9 cellular contexts compared by ENCODE assay signal in the genomic region with DNA sequence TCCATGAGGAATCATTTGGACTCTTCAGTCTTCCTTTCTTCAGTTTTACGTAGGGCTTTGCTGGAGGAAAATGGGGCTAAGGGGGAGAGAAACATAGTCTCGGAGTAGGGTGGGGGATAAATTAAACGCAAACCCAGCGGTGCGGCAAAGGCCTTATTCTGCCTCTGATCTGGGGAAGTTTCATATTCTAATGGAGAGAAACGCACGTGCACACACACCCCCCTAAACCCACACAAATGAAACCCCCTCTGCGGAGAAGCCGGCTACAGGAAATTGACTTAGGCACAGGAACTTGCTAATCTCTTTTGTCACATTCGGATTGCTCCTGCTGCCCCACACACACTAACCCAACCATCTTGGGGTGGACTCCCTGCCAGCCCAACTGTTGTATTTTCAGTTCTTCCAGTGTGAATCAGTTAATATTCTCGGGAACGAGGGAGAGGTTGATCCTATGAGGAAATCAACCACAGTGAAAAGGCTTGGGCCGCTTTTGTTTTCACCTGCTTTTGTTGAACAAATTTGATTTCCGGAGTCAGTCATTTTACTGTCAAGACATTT. TPM values are rescaled to one million over a fixed set of nuclear protein-coding genes. Genes with fewer than 3 reads are reported as not detected.
DNase-seq lines count a peak whose midpoint lies in the region; ATAC-seq and TF ChIP-seq lines count a peak whose summit lies in the region.
"Had no signal": no experiment of that assay in that cellular context is flagged by ENCODE, and none has a peak within 500 bp of the region (broad histone marks: within the 10 kb centered on the region; RNA-seq: fewer than 3 reads in every experiment).

A gene with protein sequence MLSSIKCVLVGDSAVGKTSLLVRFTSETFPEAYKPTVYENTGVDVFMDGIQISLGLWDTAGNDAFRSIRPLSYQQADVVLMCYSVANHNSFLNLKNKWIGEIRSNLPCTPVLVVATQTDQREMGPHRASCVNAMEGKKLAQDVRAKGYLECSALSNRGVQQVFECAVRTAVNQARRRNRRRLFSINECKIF (plus strand): TSS at position 308 of the 558 bp plus-strand sequence. CDS start 46,356 bp downstream, outside the sequence.

- TF ChIP-seq EP300 in tibial nerve (IDR thresholded peaks at IDR 0.05) (no peak), SK-N-SH (IDR thresholded peaks at IDR 0.05; ENCODE audit: borderline replicate concordance in 1 of 2, low read depth in 1 of 2, low read length in 1 of 2) (no peak)

- H3K27me3 ChIP-seq in DND-41 (ENCODE audit: insufficient read depth, low read length, poor library complexity) (no peaks in the 10 kb centered on the region), right lobe of liver (no peaks in the 10 kb centered on the region), tibial nerve (no peaks in the 10 kb centered on the region), SK-N-SH (ENCODE audit: insufficient read depth) (no peaks in the 10 kb centered on the region)

- H2AFZ ChIP-seq in DND-41 (ENCODE audit: low read depth, low read length), result peak within 1 kb of the TSS; percentile 28; the same call in 1 of the 2 replicates
- no peak within 1 kb of the TSS for H2AFZ ChIP-seq in SK-N-SH (ENCODE audit: low read depth)

- peaks cover 30% of the 10 kb centered on the region for H3K36me3 ChIP-seq in DND-41 (ENCODE audit: insufficient read depth, low read length)
- H3K36me3 ChIP-seq in right lobe of liver, result no peaks in the 10 kb centered on the region
- no peaks in the 10 kb centered on the region for H3K36me3 ChIP-seq in tibial nerve
- H3K36me3 ChIP-seq in SK-N-SH (replicated peaks in 1 of 2; ENCODE audit: control insufficient read depth in 1 of 2, insufficient read depth in 2 of 2, low read length in 1 of 2), result no peaks in the 10 kb centered on the region

- no peaks in the 10 kb centered on the region for H3K9me3 ChIP-seq in DND-41 (ENCODE audit: insufficient read depth, low read length, severe bottlenecking)
- no peaks in the 10 kb centered on the region for H3K9me3 ChIP-seq in right lobe of liver
- no peaks in the 10 kb centered on the region for H3K9me3 ChIP-seq in tibial nerve
- no peaks in the 10 kb centered on the region; the same call in 1 of the 2 replicates for H3K9me3 ChIP-seq in SK-N-SH

- DNase-seq in DND-41 (peak; percentile 91), right lobe of liver (no peak), SKM-1 treated with dmso at 0.1 percent for 144 hours (lab: John Stamatoyannopoulos, UW; ENCODE audit: unreplicated experiment) (no peak), tibial nerve (ENCODE audit: low spot score in 2 of 2) (no peak), SK-N-SH (no peak)
- DNase-seq in activated CD8-positive, alpha-beta memory T cell treated with anti-CD3 and anti-CD28 coated beads for 4 hours (ENCODE audit: low read depth in 2 of 2), result peak; percentile 53 to 74
- DNase-seq in stimulated activated naive CD8-positive, alpha-beta T cell treated with anti-CD3 and anti-CD28 coated beads, Interleukin-15, amount 100 ng/mL, for 72 hours, result peak; percentile 80 to 87

- ATAC-seq in DND-41 (ENCODE audit: insufficient read depth, low read depth) (peak; percentile 52), right lobe of liver (peak in 1 of 4 donors; percentile 9)
- ATAC-seq in stimulated activated naive CD8-positive, alpha-beta T cell treated with anti-CD3 and anti-CD28 coated beads, Interleukin-15, amount 100 ng/mL, for 72 hours, result peak; percentile 44

- 39% methylated on average over 10 of the region's 14 CpGs for WGBS in right lobe of liver (ENCODE audit: insufficient coverage, low coverage, low lambda C conversion rate, missing lambda C conversion rate)
- WGBS in tibial nerve, 2 donors, result 36 to 37% methylated on average over 14 of the region's 14 CpGs
- 95% methylated on average over 14 of the region's 14 CpGs for WGBS in SK-N-SH (ENCODE audit: low lambda C conversion rate)

- TF ChIP-seq RAD21 in SK-N-SH (IDR thresholded peaks at IDR 0.05; ENCODE audit: low read length), result no peak

- H3K79me2 ChIP-seq in DND-41 (ENCODE audit: insufficient read depth, low read length) (peaks cover 99% of the 10 kb centered on the region), SK-N-SH (ENCODE audit: insufficient read depth) (no peaks in the 10 kb centered on the region)

- peak within 1 kb of the TSS; percentile 89 to 100 (median 99) for H3K27ac Mint-ChIP-seq in IgD-negative memory B cell
- H3K27ac Mint-ChIP-seq in stimulated activated naive CD8-positive, alpha-beta T cell treated with anti-CD3 and anti-CD28 coated beads, Interleukin-15, amount 100 ng/mL, for 72 hours, result peak within 1 kb of the TSS; percentile 94 to 97

- H3K4me1 ChIP-seq in DND-41 (ENCODE audit: insufficient read depth, low read length), result peaks cover 68% of the 10 kb centered on the region
- H3K4me1 ChIP-seq in right lobe of liver, result peaks cover 0 to 3% (median 0%) of the 10 kb centered on the region in 4 donors
- H3K4me1 ChIP-seq in tibial nerve, result no peaks in the 10 kb centered on the region
- peaks cover 4 to 7% of the 10 kb centered on the region in 2 experiments; a peak in 3 of 4 replicates for H3K4me1 ChIP-seq in SK-N-SH (ENCODE audit: control insufficient read depth in 1 of 2, insufficient read depth in 2 of 2, low read depth in 1 of 2, low read length in 1 of 2)

- H3K4me3 ChIP-seq in DND-41 (ENCODE audit: low read depth in 1 of 2, low read length in 2 of 2) (peak within 1 kb of the TSS; percentile 75 to 84), right lobe of liver (peak within 1 kb of the TSS in 1 of 3 donors; percentile 4), tibial nerve (peak within 1 kb of the TSS in 2 of 4 donors; percentile 19 to 37), SK-N-SH (ENCODE audit: low read depth in 2 of 2, low read length in 1 of 2) (no peak within 1 kb of the TSS)

- peak; percentile 14 for TF ChIP-seq POLR2A in right lobe of liver (IDR thresholded peaks at IDR 0.05)
- no peak for TF ChIP-seq POLR2A in tibial nerve (IDR thresholded peaks at IDR 0.05)

- peaks cover 15% of the 10 kb centered on the region for H3K36me3 Mint-ChIP-seq in IgD-negative memory B cell

- H3F3A ChIP-seq in SK-N-SH (replicated peaks; ENCODE audit: insufficient read depth), result no peaks in the 10 kb centered on the region

- no peaks in the 10 kb centered on the region for H3K9me2 ChIP-seq in SK-N-SH

- peaks cover 28 to 46% (median 35%) of the 10 kb centered on the region in 3 donors for H3K4me1 Mint-ChIP-seq in IgD-negative memory B cell
- H3K4me1 Mint-ChIP-seq in stimulated activated naive CD8-positive, alpha-beta T cell treated with anti-CD3 and anti-CD28 coated beads, Interleukin-15, amount 100 ng/mL, for 72 hours, result peaks cover 33% of the 10 kb centered on the region

- TF ChIP-seq CTCF in DND-41 (IDR thresholded peaks at IDR 0.05; ENCODE audit: borderline replicate concordance, extremely low read depth, low read length, poor library complexity, severe bottlenecking) (no peak), right lobe of liver (IDR thresholded peaks at IDR 0.05) (no peak), tibial nerve (IDR thresholded peaks at IDR 0.05) (no peak), SK-N-SH (IDR thresholded peaks at IDR 0.05) (no peak)

- H3K27me3 Mint-ChIP-seq in IgD-negative memory B cell, result no peaks in the 10 kb centered on the region
- no peaks in the 10 kb centered on the region for H3K27me3 Mint-ChIP-seq in stimulated activated naive CD8-positive, alpha-beta T cell treated with anti-CD3 and anti-CD28 coated beads, Interleukin-15, amount 100 ng/mL, for 72 hours

- CTCF ChIA-PET in SK-N-SH (lab: Yijun Ruan, JAX), result interaction anchor here (1.4 to 1.5 kb wide), 2 partner anchors 10 to 47 kb away, joined by 3 to 6 read pairs; no protein-coding TSS in a partner anchor

- H3K9ac ChIP-seq in DND-41 (ENCODE audit: low read depth, low read length), result peak within 1 kb of the TSS; percentile 86
- no peak within 1 kb of the TSS for H3K9ac ChIP-seq in SK-N-SH

- H3K9me3 Mint-ChIP-seq in IgD-negative memory B cell, result no peaks in the 10 kb centered on the region
- H3K9me3 Mint-ChIP-seq in stimulated activated naive CD8-positive, alpha-beta T cell treated with anti-CD3 and anti-CD28 coated beads, Interleukin-15, amount 100 ng/mL, for 72 hours, result peaks cover 0 to 4% of the 10 kb centered on the region in 2 donors

- H3K27ac ChIP-seq in DND-41 (ENCODE audit: low read length) (peak within 1 kb of the TSS; percentile 98), right lobe of liver (peak within 1 kb of the TSS in 1 of 3 donors; percentile 37), tibial nerve (peak within 1 kb of the TSS in 1 of 4 donors; percentile 78), SK-N-SH (ENCODE audit: low read depth in 2 of 2, low read length in 1 of 2) (no peak within 1 kb of the TSS)
- H3K27ac ChIP-seq: epithelial cell of prostate had no signal

- H3K4me2 ChIP-seq in DND-41 (ENCODE audit: insufficient read depth, low read length), result peak within 1 kb of the TSS; percentile 74
- H3K4me2 ChIP-seq in SK-N-SH, result no peak within 1 kb of the TSS

- POLR2A ChIA-PET in SK-N-SH (lab: Yijun Ruan, JAX), result no interaction called here

- intact Hi-C loops in right lobe of liver (cut with DNase I), result no loop called here

- peaks cover 37% of the 10 kb centered on the region for H4K20me1 ChIP-seq in DND-41 (ENCODE audit: insufficient read depth, low read length)
- no peaks in the 10 kb centered on the region for H4K20me1 ChIP-seq in SK-N-SH (ENCODE audit: insufficient read depth)

- H3K4me3 Mint-ChIP-seq in IgD-negative memory B cell, result peak within 1 kb of the TSS; percentile 97 to 99 (median 99)
- H3K4me3 Mint-ChIP-seq in stimulated activated naive CD8-positive, alpha-beta T cell treated with anti-CD3 and anti-CD28 coated beads, Interleukin-15, amount 100 ng/mL, for 72 hours, result peak within 1 kb of the TSS; percentile 91 to 97

TF ChIP-seq in SK-N-SH, 30 proteins besides CTCF, POLR2A, EP300 and RAD21 (continues in another document):
- TF ChIP-seq MXI1 (IDR thresholded peaks at IDR 0.05; ENCODE audit: low read depth, low read length) (no peak), SMC3 (IDR thresholded peaks at IDR 0.05; ENCODE audit: low read depth, low read length) (no peak), ELF1 (IDR thresholded peaks at IDR 0.05) (no peak)
- TF ChIP-seq, protein P1, sequence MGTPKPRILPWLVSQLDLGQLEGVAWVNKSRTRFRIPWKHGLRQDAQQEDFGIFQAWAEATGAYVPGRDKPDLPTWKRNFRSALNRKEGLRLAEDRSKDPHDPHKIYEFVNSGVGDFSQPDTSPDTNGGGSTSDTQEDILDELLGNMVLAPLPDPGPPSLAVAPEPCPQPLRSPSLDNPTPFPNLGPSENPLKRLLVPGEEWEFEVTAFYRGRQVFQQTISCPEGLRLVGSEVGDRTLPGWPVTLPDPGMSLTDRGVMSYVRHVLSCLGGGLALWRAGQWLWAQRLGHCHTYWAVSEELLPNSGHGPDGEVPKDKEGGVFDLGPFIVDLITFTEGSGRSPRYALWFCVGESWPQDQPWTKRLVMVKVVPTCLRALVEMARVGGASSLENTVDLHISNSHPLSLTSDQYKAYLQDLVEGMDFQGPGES (IDR thresholded peaks at IDR 0.05; ENCODE audit: low read depth, low read length), result no peak

RNA-seq across cellular contexts. Expression of the gene that starts here (rescaled TPM):
- polyA plus RNA-seq in IgD-negative memory B cell (255 TPM), SK-N-SH (2012; rRNA removed) (not detected in 2 replicates)
- total RNA-seq in right lobe of liver (1 to 10 TPM in 1 of 6 experiments, under 1 TPM in 5; 0.25 to 1.2 (median 0.62) TPM), tibial nerve (1 to 10 TPM in 2 of 4 donors, under 1 TPM in 2; 0.30 to 2.2 (median 1.0) TPM)
- not detected in 2 replicates for polyA plus RNA-seq in SK-N-SH (2012; cell fraction: cytosol; rRNA removed)
- not detected in 2 replicates for polyA plus RNA-seq in SK-N-SH (2012; cell fraction: nucleus; rRNA removed)

Comparison
In these comparisons a context has a peak if more than half of its experiments do, and no peak if none do; other contexts are left out.
1. RNA of the gene that starts here (polyA plus RNA-seq): 255 TPM in IgD-negative memory B cell (single experiment); not detected in SK-N-SH; every median in the first group is over 100 times any median in the second.
2. DNase-seq: peak in DND-41 (single experiment), activated CD8-positive, alpha-beta memory T cell treated with anti-CD3 and anti-CD28 coated beads for 4 hours (2 of 2) and stimulated activated naive CD8-positive, alpha-beta T cell treated with anti-CD3 and anti-CD28 coated beads, Interleukin-15, amount 100 ng/mL, for 72 hours (2 of 2); none in right lobe of liver (0 of 3), SKM-1 treated with dmso at 0.1 percent for 144 hours (single experiment), tibial nerve (0 of 2) and SK-N-SH (single experiment).
3. H3K4me3 ChIP-seq: peak in DND-41 (2 of 2); none in SK-N-SH (0 of 2).